Comparison of ENCODE assay signal across 1 cellular context in the genomic region with DNA sequence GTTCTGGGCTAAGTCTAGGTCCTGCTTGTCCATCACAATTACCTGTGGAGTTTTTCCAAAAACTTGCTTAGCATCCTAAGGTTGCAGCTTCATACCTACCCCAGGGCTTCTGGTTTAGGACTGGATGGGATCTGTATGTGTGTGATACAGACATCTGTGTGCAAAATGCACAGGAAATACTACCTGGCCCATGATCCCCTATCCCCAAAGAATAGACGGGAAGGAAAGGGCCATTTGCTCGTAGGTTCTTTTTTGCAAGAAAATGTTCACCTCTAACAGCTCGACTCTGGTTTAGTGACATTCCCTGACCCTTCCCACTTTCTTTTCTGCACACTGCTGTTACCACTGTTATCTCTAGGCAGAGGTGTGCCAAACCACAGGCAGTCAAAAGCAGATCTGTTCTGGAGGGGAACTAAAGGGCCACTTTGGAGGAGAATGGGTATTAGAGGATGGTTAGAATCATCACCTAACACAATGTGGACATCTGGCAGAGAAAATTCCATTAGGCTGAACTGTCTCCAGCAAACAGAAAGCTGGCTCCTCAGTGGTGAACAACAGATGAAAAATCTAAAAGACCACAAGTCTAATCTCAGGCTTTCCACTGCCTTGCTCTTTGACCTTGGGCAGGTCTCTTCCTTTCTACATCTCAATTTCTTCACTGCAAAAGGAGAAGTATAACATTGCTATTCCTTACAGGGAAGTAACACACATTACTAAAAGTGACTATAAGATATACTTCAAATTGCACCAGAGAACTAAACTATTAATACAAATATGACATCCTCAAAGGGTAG.
TF ChIP-seq lines count a peak whose summit lies in the region.

No MANE protein-coding gene starts in this region.

TF ChIP-seq in HepG2, 621 proteins besides CTCF, POLR2A, EP300 and RAD21 (continued from another document):
- TF ChIP-seq, protein P1, sequence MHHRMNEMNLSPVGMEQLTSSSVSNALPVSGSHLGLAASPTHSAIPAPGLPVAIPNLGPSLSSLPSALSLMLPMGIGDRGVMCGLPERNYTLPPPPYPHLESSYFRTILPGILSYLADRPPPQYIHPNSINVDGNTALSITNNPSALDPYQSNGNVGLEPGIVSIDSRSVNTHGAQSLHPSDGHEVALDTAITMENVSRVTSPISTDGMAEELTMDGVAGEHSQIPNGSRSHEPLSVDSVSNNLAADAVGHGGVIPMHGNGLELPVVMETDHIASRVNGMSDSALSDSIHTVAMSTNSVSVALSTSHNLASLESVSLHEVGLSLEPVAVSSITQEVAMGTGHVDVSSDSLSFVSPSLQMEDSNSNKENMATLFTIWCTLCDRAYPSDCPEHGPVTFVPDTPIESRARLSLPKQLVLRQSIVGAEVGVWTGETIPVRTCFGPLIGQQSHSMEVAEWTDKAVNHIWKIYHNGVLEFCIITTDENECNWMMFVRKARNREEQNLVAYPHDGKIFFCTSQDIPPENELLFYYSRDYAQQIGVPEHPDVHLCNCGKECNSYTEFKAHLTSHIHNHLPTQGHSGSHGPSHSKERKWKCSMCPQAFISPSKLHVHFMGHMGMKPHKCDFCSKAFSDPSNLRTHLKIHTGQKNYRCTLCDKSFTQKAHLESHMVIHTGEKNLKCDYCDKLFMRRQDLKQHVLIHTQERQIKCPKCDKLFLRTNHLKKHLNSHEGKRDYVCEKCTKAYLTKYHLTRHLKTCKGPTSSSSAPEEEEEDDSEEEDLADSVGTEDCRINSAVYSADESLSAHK (CRISPR knock-in tag; IDR thresholded peaks at IDR 0.05; ENCODE audit: borderline replicate concordance), result no peak
- TF ChIP-seq SP4 (CRISPR knock-in tag; IDR thresholded peaks at IDR 0.05), result no peak
- TF ChIP-seq ZNF264 (CRISPR knock-in tag; IDR thresholded peaks at IDR 0.05), result no peak
